28 cellular contexts compared by ENCODE assay signal in the genomic region with DNA sequence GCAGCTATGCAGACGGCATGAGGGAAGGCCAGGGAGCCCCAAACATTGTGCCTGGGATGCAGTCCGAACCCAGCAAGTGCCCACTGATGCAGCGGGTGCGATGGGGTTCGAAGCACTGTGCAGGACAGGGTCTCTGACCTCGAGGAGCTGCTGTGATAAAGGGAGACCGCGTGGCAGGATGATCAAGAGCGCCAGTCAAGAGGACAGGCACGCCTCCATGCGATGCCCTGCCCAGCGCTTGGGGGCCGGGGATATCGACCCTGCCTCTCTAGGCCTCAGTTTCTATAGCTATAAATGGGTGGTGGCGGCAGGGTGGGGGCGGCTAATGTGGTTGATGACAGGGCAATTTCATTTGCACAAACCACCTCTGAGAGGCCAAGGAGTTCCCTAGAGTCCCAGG.
"Had no signal": no experiment of that assay in that cellular context is flagged by ENCODE, and none has a peak within 500 bp of the region (broad histone marks: within the 10 kb centered on the region; RNA-seq: fewer than 3 reads in every experiment).

No MANE protein-coding gene starts in this region.

- H3K27ac ChIP-seq: lower lobe of right lung, neutrophil, ovary, skin epidermis, stomach, testis, thyroid gland, transverse colon, upper lobe of left lung had no signal

- ATAC-seq: left cardiac atrium; left lobe of liver; lower lobe of right lung; natural killer cell; right cardiac atrium; sciatic nerve; stimulated activated naive B cell treated with anti-CD40 and anti-IgM and Interleukin-4, amounts not matched to agents 10 μg/mL and 1 μg/mL and 100 μg/mL, for 72 hours; stimulated activated naive CD8-positive, alpha-beta T cell treated with anti-CD3 and anti-CD28 coated beads, Interleukin-15, Interleukin-2, amounts not matched to agents 100 U/mL and 50 U/mL, for 24 hours had no signal

- H3K4me3 Mint-ChIP-seq: mesothelial cell of epicardium; naive B cell; natural killer cell; stimulated activated naive B cell treated with anti-CD40 and anti-IgM and Interleukin-4, amounts not matched to agents 10 μg/mL and 1 μg/mL and 100 μg/mL, for 72 hours had no signal

- H3K27ac Mint-ChIP-seq: mesothelial cell of epicardium; naive B cell; natural killer cell; progenitor cell of endocrine pancreas; stimulated activated naive B cell treated with anti-CD40 and anti-IgM and Interleukin-4, amounts not matched to agents 10 μg/mL and 1 μg/mL and 100 μg/mL, for 72 hours had no signal

- H3K36me3 Mint-ChIP-seq: mesothelial cell of epicardium; naive B cell; natural killer cell; stimulated activated naive B cell treated with anti-CD40 and anti-IgM and Interleukin-4, amounts not matched to agents 10 μg/mL and 1 μg/mL and 100 μg/mL, for 72 hours had no signal

- H3K36me3 ChIP-seq: lower lobe of right lung, neutrophil, ovary, stomach, thyroid gland, transverse colon, upper lobe of left lung had no signal

- H3K4me1 Mint-ChIP-seq: naive B cell; natural killer cell; stimulated activated naive B cell treated with anti-CD40 and anti-IgM and Interleukin-4, amounts not matched to agents 10 μg/mL and 1 μg/mL and 100 μg/mL, for 72 hours had no signal

- DNase-seq: hippocampal formation; kidney glomerular epithelial cell; left cardiac atrium; lower lobe of right lung; mammary epithelial cell; mesenchymal stem cell; naive B cell; natural killer cell; occipital lobe; ovary; right cardiac atrium; stimulated activated CD4-positive, alpha-beta T cell treated with anti-CD3 and anti-CD28 coated beads, Interleukin-12 subunit alpha, Interleukin-12 subunit beta, amount 100 ng/mL, for 4 hours; stimulated activated CD4-positive, alpha-beta T cell treated with anti-CD3 and anti-CD28 coated beads, Interleukin-15, amount 100 ng/mL, for 24 hours; stimulated activated CD4-positive, alpha-beta T cell treated with anti-CD3 and anti-CD28 coated beads, Interleukin-2, amount 100 ng/mL, for 24 hours; stimulated activated CD4-positive, alpha-beta T cell treated with anti-CD3 and anti-CD28 coated beads, Interleukin-4, amount 100 ng/mL, for 1 hour; stimulated activated naive B cell treated with anti-CD40 and anti-IgM and Interleukin-4, amounts not matched to agents 10 μg/mL and 1 μg/mL and 100 μg/mL, for 72 hours; stimulated activated naive CD8-positive, alpha-beta T cell treated with anti-CD3 and anti-CD28 coated beads, Interleukin-15, Interleukin-2, amounts not matched to agents 100 U/mL and 50 U/mL, for 24 hours; stomach; testis; thyroid gland; transverse colon; upper lobe of left lung had no signal

- H3K4me1 ChIP-seq: lower lobe of right lung, stomach, testis, thyroid gland, transverse colon, upper lobe of left lung had no signal

- H3K9me3 ChIP-seq: lower lobe of right lung, neutrophil, ovary, testis, thyroid gland, transverse colon, upper lobe of left lung had no signal

- H3K4me3 ChIP-seq: lower lobe of right lung, ovary, skin epidermis, stomach, testis, thyroid gland, transverse colon, upper lobe of left lung had no signal

- H3K9me3 Mint-ChIP-seq: natural killer cell had no signal

- H3K27me3 ChIP-seq: ovary, testis, thyroid gland, upper lobe of left lung had no signal
